In genomic region chr10:44619521-44619920, GRCh38 we compare ENCODE assay signal across 24 cellular contexts.
DNase-seq lines count a peak whose midpoint lies in the region; ATAC-seq, FAIRE-seq and TF ChIP-seq lines count a peak whose summit lies in the region.
"Had no signal": no experiment of that assay in that cellular context is flagged by ENCODE, and none has a peak within 500 bp of the region (broad histone marks: within the 10 kb centered on the region; RNA-seq: fewer than 3 reads in every experiment).

No MANE protein-coding gene starts in this region.

- H3K23ac ChIP-seq in H1 (ENCODE audit: insufficient read length): no peak overlapping the region

- no peak overlapping the region for H3K4ac ChIP-seq in H1 (replicated peaks; ENCODE audit: insufficient read length, low read depth, low read length)

- H2BK12ac ChIP-seq in H1 (ENCODE audit: low read depth, low read length): no peak overlapping the region

- no peak overlapping the region for H3K4me3 ChIP-seq in AG10803 (ENCODE audit: low read length)
- no peak overlapping the region for H3K4me3 ChIP-seq in H1 (ENCODE audit: extremely low read depth in 1 of 4, insufficient read depth in 2 of 4, low read depth in 3 of 4, low read length in 4 of 4)
- H3K4me3 ChIP-seq: A549, BLaER1, GM23338, HAP-1 had no signal

- intact Hi-C loops in activated T-helper 2 cell treated with anti-CD3 and anti-CD28 coated beads, Interferon-gamma antibody, Interleukin-2, Interleukin-4, amounts not matched to agents 10 μg/mL and 5 μg/mL and 100 μg/mL, durations not matched to agents 14 hours and 24 hours and 36 hours (cut with micrococcal nuclease): no loop called here

- ATAC-seq in foreskin keratinocyte: no peak
- ATAC-seq: A549; CD8-positive, alpha-beta T cell; GM23338 had no signal

- no peak overlapping the region for H2BK15ac ChIP-seq in H1 (ENCODE audit: low read length)

- POLR2A ChIA-PET in H1 (lab: Charles Lee; ENCODE audit: partially characterized antibody): interaction anchor here (0.8 kb wide), 1 partner anchor 11 kb away, joined by 4 read pairs; no protein-coding TSS in a partner anchor

- H3K36me3 ChIP-seq in H1 (ENCODE audit: control insufficient read depth in 2 of 4, insufficient read depth in 4 of 4, low read length in 3 of 4): no peaks in the 10 kb centered on the region
- H3K36me3 ChIP-seq: BLaER1, HAP-1 had no signal

- peak overlapping the region; percentile 88; the same call in 1 of the 2 replicates for H2AFZ ChIP-seq in H1 (ENCODE audit: low read length)
- H2AFZ ChIP-seq: GM23338 had no signal

- H4K91ac ChIP-seq in H1 (replicated peaks; ENCODE audit: insufficient read length, low read length): no peak overlapping the region

- no peak overlapping the region for H3K4me3 Mint-ChIP-seq in activated T-helper 2 cell treated with anti-CD3 and anti-CD28 coated beads, Interferon-gamma antibody, Interleukin-2, Interleukin-4, amounts not matched to agents 10 μg/mL and 5 μg/mL and 100 μg/mL, durations not matched to agents 14 hours and 24 hours and 36 hours (ENCODE audit: low read depth)
- H3K4me3 Mint-ChIP-seq: B cell; CD4-positive, CD25-positive, alpha-beta regulatory T cell; CD8-positive, alpha-beta T cell; GM23338 had no signal

- H3K79me1 ChIP-seq in H1 (ENCODE audit: low read depth, low read length): no peaks in the 10 kb centered on the region

- no peaks in the 10 kb centered on the region for H3K9me3 ChIP-seq in H1 (ENCODE audit: insufficient read depth in 2 of 2, low read depth in 1 of 2, low read length in 1 of 2)
- H3K9me3 ChIP-seq: A549, BLaER1, HAP-1 had no signal

- H3K9ac ChIP-seq in H1 (replicated peaks in 1 of 4; ENCODE audit: extremely low read depth in 1 of 4, low read depth in 3 of 4, low read length in 3 of 4): no peak overlapping the region
- H3K9ac ChIP-seq: BLaER1 had no signal

- WGBS in H1 (ENCODE audit: extremely low coverage in 1 of 2, insufficient coverage in 1 of 2, insufficient read length in 1 of 2, insufficient replicate concordance in 2 of 2, low coverage in 1 of 2, low lambda C conversion rate in 2 of 2, missing lambda C conversion rate in 1 of 2), 2 experiments: 0% methylated on average over 1 of the region's 1 CpG; no CpG with 5 or more reads in 1 of the 2 experiments

- H3K23me2 ChIP-seq in H1 (ENCODE audit: low read depth, low read length): no peaks in the 10 kb centered on the region

- no peak overlapping the region for H3K4me2 ChIP-seq in H1 (ENCODE audit: insufficient read depth in 1 of 2, low read depth in 2 of 2, low read length in 2 of 2)
- H3K4me2 ChIP-seq: A549, BLaER1, GM23338 had no signal

- no peaks in the 10 kb centered on the region for H3K79me2 ChIP-seq in H1 (ENCODE audit: control insufficient read depth in 1 of 2, insufficient read depth in 2 of 2, low read length in 2 of 2)

- H3K27ac Mint-ChIP-seq in activated T-helper 2 cell treated with anti-CD3 and anti-CD28 coated beads, Interferon-gamma antibody, Interleukin-2, Interleukin-4, amounts not matched to agents 10 μg/mL and 5 μg/mL and 100 μg/mL, durations not matched to agents 14 hours and 24 hours and 36 hours: no peak overlapping the region
- H3K27ac Mint-ChIP-seq: B cell; CD4-positive, CD25-positive, alpha-beta regulatory T cell; GM23338 had no signal

- no peaks in the 10 kb centered on the region for H3K4me1 ChIP-seq in H1 (replicated peaks in 1 of 4; ENCODE audit: control insufficient read depth in 3 of 4, insufficient read depth in 4 of 4, low read length in 3 of 4)
- no peaks in the 10 kb centered on the region for H3K4me1 ChIP-seq in foreskin keratinocyte
- H3K4me1 ChIP-seq: A549, BLaER1, Caco-2, HAP-1 had no signal

- no peaks in the 10 kb centered on the region for H3K27me3 Mint-ChIP-seq in activated T-helper 2 cell treated with anti-CD3 and anti-CD28 coated beads, Interferon-gamma antibody, Interleukin-2, Interleukin-4, amounts not matched to agents 10 μg/mL and 5 μg/mL and 100 μg/mL, durations not matched to agents 14 hours and 24 hours and 36 hours (ENCODE audit: low read depth)
- H3K27me3 Mint-ChIP-seq: B cell had no signal

- TF ChIP-seq EP300 in H1 (IDR thresholded peaks at IDR 0.05; ENCODE audit: borderline replicate concordance in 1 of 2, low read depth in 2 of 2, low read length in 2 of 2): no peak

- H4K8ac ChIP-seq in H1 (ENCODE audit: extremely low read depth, insufficient read depth, low read length): no peak overlapping the region

- DNase-seq in AG10803 (ENCODE audit: low read depth): peak; percentile 11
- DNase-seq in H1 (ENCODE audit: low read depth in 1 of 2, low spot score in 2 of 2): no peak
- peak; percentile 20 for DNase-seq in fibroblast of peridontal ligament (ENCODE audit: extremely low read depth)
- peak; percentile 2 for DNase-seq in renal cortical epithelial cell (ENCODE audit: low read depth)
- DNase-seq in cerebellar cortex (ENCODE audit: low spot score): no peak
- DNase-seq in SW 1271 (lab: John Stamatoyannopoulos, UW): no peak
- DNase-seq in foreskin keratinocyte: no peak
- no peak for DNase-seq in activated T-helper 2 cell treated with anti-CD3 and anti-CD28 coated beads, Interferon-gamma antibody, Interleukin-2, Interleukin-4, amounts not matched to agents 10 μg/mL and 5 μg/mL and 100 μg/mL, durations not matched to agents 14 hours and 24 hours and 36 hours (ENCODE audit: low spot score)
- DNase-seq: 8988T; Caco-2; CD4-positive, CD25-positive, alpha-beta regulatory T cell; CD8-positive, alpha-beta T cell; DMS153; DND-41 had no signal

- H4K20me1 ChIP-seq in H1 (replicated peaks in 1 of 2; ENCODE audit: control insufficient read depth in 1 of 2, insufficient read depth in 2 of 2, low read length in 2 of 2): no peaks in the 10 kb centered on the region
- H4K20me1 ChIP-seq: BLaER1 had no signal

- H2AK5ac ChIP-seq in H1 (ENCODE audit: low read depth, low read length): no peak overlapping the region

- no peaks in the 10 kb centered on the region for H3K4me1 Mint-ChIP-seq in activated T-helper 2 cell treated with anti-CD3 and anti-CD28 coated beads, Interferon-gamma antibody, Interleukin-2, Interleukin-4, amounts not matched to agents 10 μg/mL and 5 μg/mL and 100 μg/mL, durations not matched to agents 14 hours and 24 hours and 36 hours (ENCODE audit: low read depth)
- H3K4me1 Mint-ChIP-seq: B cell; CD4-positive, CD25-positive, alpha-beta regulatory T cell; GM23338 had no signal

- TF ChIP-seq CTCF in AG10803 (conservative IDR thresholded peaks at IDR 0.05; ENCODE audit: low read length) (no peak), H1 (IDR thresholded peaks at IDR 0.05; ENCODE audit: control extremely low read depth in 1 of 3, insufficient read depth in 1 of 3, low read depth in 1 of 3, low read length in 3 of 3) (no peak), foreskin keratinocyte (conservative IDR thresholded peaks at IDR 0.05) (no peak)

- no peak overlapping the region for H3K14ac ChIP-seq in H1 (ENCODE audit: insufficient read length)

- no peak for TF ChIP-seq POLR2A in H1 (IDR thresholded peaks at IDR 0.05; ENCODE audit: control extremely low read depth in 1 of 2, low read depth in 2 of 2, low read length in 2 of 2)

- no peaks in the 10 kb centered on the region for H3K9me3 Mint-ChIP-seq in activated T-helper 2 cell treated with anti-CD3 and anti-CD28 coated beads, Interferon-gamma antibody, Interleukin-2, Interleukin-4, amounts not matched to agents 10 μg/mL and 5 μg/mL and 100 μg/mL, durations not matched to agents 14 hours and 24 hours and 36 hours
- H3K9me3 Mint-ChIP-seq: CD8-positive, alpha-beta T cell; GM23338 had no signal

- CTCF ChIA-PET in H1 (lab: Charles Lee; ENCODE audit: partially characterized antibody): no interaction called here

- H3K27me3 ChIP-seq in H1 (replicated peaks in 1 of 4; ENCODE audit: control insufficient read depth in 3 of 4, extremely low read depth in 1 of 4, insufficient read depth in 3 of 4, low read length in 3 of 4) (no peaks in the 10 kb centered on the region), foreskin keratinocyte (no peaks in the 10 kb centered on the region)
- H3K27me3 ChIP-seq: BLaER1 had no signal

- no peak overlapping the region for H2BK120ac ChIP-seq in H1 (replicated peaks; ENCODE audit: low read depth, low read length)

- TF ChIP-seq RAD21 in H1 (IDR thresholded peaks at IDR 0.05 in 1 of 2, conservative IDR thresholded peaks at IDR 0.05 in 1 of 2; ENCODE audit: low read depth in 2 of 2, low read length in 2 of 2): no peak

- no peak overlapping the region for H2BK20ac ChIP-seq in H1 (ENCODE audit: low read length)

- H4K5ac ChIP-seq in H1 (ENCODE audit: insufficient read length, low read depth, low read length): no peak overlapping the region

- H3K36me3 Mint-ChIP-seq in activated T-helper 2 cell treated with anti-CD3 and anti-CD28 coated beads, Interferon-gamma antibody, Interleukin-2, Interleukin-4, amounts not matched to agents 10 μg/mL and 5 μg/mL and 100 μg/mL, durations not matched to agents 14 hours and 24 hours and 36 hours (ENCODE audit: low read depth): no peaks in the 10 kb centered on the region
- H3K36me3 Mint-ChIP-seq: CD4-positive, CD25-positive, alpha-beta regulatory T cell; CD8-positive, alpha-beta T cell had no signal

- H3K18ac ChIP-seq in H1 (ENCODE audit: extremely low read depth, low read length): no peak overlapping the region

- no peak overlapping the region for H2BK5ac ChIP-seq in H1 (ENCODE audit: low read depth, low read length)

- H3K56ac ChIP-seq in H1 (replicated peaks; ENCODE audit: insufficient read length, low read depth, low read length): no peak overlapping the region

- no peak for FAIRE-seq in H1 (lab: Jason Lieb, UNC)
- FAIRE-seq: A549, G401.6, GM12892, GM19239, H54 had no signal

- H3K27ac ChIP-seq in H1 (ENCODE audit: low read depth, low read length): no peak overlapping the region
- no peak overlapping the region for H3K27ac ChIP-seq in foreskin keratinocyte
- H3K27ac ChIP-seq: A549, BLaER1, C4-2B had no signal

TF ChIP-seq in H1, 55 proteins besides CTCF, POLR2A, EP300 and RAD21:
- TF ChIP-seq MAX (IDR thresholded peaks at IDR 0.05): no peak
- no peak for TF ChIP-seq KDM4A (IDR thresholded peaks at IDR 0.05; ENCODE audit: low read depth, low read length, severe bottlenecking)
- TF ChIP-seq SAP30 (IDR thresholded peaks at IDR 0.05; ENCODE audit: insufficient read depth, insufficient replicate concordance, low read length): no peak
- no peak for TF ChIP-seq CBX8 (IDR thresholded peaks at IDR 0.05; ENCODE audit: borderline replicate concordance, low read depth, low read length)

Comparison
In these comparisons a context has a peak if more than half of its experiments do, and no peak if none do; other contexts are left out.
1. DNase-seq: peak in AG10803 (single experiment), fibroblast of peridontal ligament (single experiment) and renal cortical epithelial cell (single experiment); none in H1 (0 of 2), cerebellar cortex (single experiment), SW 1271 (0 of 2), foreskin keratinocyte (0 of 2) and activated T-helper 2 cell treated with anti-CD3 and anti-CD28 coated beads, Interferon-gamma antibody, Interleukin-2, Interleukin-4, amounts not matched to agents 10 μg/mL and 5 μg/mL and 100 μg/mL, durations not matched to agents 14 hours and 24 hours and 36 hours (single experiment).